9 cellular contexts compared by ENCODE assay signal in genomic region chrX:43973249-43973672, GRCh38. TPM values are rescaled to one million over a fixed set of nuclear protein-coding genes. Genes with fewer than 3 reads are reported as not detected.
DNase-seq lines count a peak whose midpoint lies in the region; ATAC-seq and TF ChIP-seq lines count a peak whose summit lies in the region.
"Had no signal": no experiment of that assay in that cellular context is flagged by ENCODE, and none has a peak within 500 bp of the region (broad histone marks: within the 10 kb centered on the region; RNA-seq: fewer than 3 reads in every experiment).

A gene with protein sequence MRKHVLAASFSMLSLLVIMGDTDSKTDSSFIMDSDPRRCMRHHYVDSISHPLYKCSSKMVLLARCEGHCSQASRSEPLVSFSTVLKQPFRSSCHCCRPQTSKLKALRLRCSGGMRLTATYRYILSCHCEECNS (minus strand): TSS chrX:43973390. CDS start chrX:43958645, 14,745 bp downstream.

- peaks cover 39% of the 10 kb centered on the region for H3K27me3 Mint-ChIP-seq in endodermal cell (ENCODE audit: insufficient read depth)
- H3K27me3 Mint-ChIP-seq in natural killer cell treated with Interleukin-12 subunit alpha and Interleukin-12 subunit beta and Interleukin-15 and Interleukin-18, amount 100 ng/mL, for 72 hours = peaks cover 19 to 44% of the 10 kb centered on the region in 2 donors

- H3K9me3 Mint-ChIP-seq in endodermal cell = peaks cover 71% of the 10 kb centered on the region
- H3K9me3 Mint-ChIP-seq in natural killer cell treated with Interleukin-12 subunit alpha and Interleukin-12 subunit beta and Interleukin-15 and Interleukin-18, amount 100 ng/mL, for 72 hours = no peaks in the 10 kb centered on the region

- H3K27me3 ChIP-seq in AG04450 (ENCODE audit: control insufficient read depth, insufficient read depth, low read length) (no peaks in the 10 kb centered on the region), endodermal cell (ENCODE audit: control insufficient read depth, insufficient read depth, low read length, poor library complexity, severe bottlenecking) (peaks cover 29% of the 10 kb centered on the region)

- H3K9me3 ChIP-seq in AG04450 (ENCODE audit: control insufficient read depth, insufficient read depth, low read length) (no peaks in the 10 kb centered on the region), endodermal cell (ENCODE audit: control insufficient read depth, low read length) (no peaks in the 10 kb centered on the region)

- DNase-seq in AG04450 (ENCODE audit: low read depth, low spot score) (no peak), M059J (ENCODE audit: low read depth) (peak; percentile 55), endodermal cell (peak; percentile 43), NCI-H1436 treated with DMSO at 0.1 percent for 48 hours (lab: John Stamatoyannopoulos, UW) (no peak)
- no peak for DNase-seq in natural killer cell treated with Interleukin-12 subunit alpha and Interleukin-12 subunit beta and Interleukin-15 and Interleukin-18, amount 100 ng/mL, for 72 hours (ENCODE audit: low spot score)
- DNase-seq in activated CD8-positive, alpha-beta memory T cell treated with anti-CD3 and anti-CD28 coated beads, Interleukin-2, amount 50 U/mL, for 4 hours = no peak

- H3K4me3 ChIP-seq in AG04450 (ENCODE audit: low read depth, low read length) (peak within 1 kb of the TSS; percentile 56), endodermal cell (ENCODE audit: low read length) (no peak within 1 kb of the TSS)

- POLR2A ChIA-PET in AG04450 (lab: Yijun Ruan, JAX) = no interaction called here

- H3K27ac ChIP-seq in AG04450 (ENCODE audit: low read depth, low read length) = no peak within 1 kb of the TSS
- H3K27ac ChIP-seq in endodermal cell (ENCODE audit: low read depth, low read length) = no peak within 1 kb of the TSS
- H3K27ac ChIP-seq: KMS-11 had no signal

- ATAC-seq in natural killer cell treated with Interleukin-12 subunit alpha and Interleukin-12 subunit beta and Interleukin-15 and Interleukin-18, amount 100 ng/mL, for 72 hours = no peak
- ATAC-seq in HG03460 (IDR thresholded peaks at IDR 0.05; ENCODE audit: unreplicated experiment) (no peak), HG02798 (IDR thresholded peaks at IDR 0.05; ENCODE audit: poor library complexity, unreplicated experiment) (no peak)

- peaks cover 20% of the 10 kb centered on the region for H3K4me1 Mint-ChIP-seq in endodermal cell
- H3K4me1 Mint-ChIP-seq in natural killer cell treated with Interleukin-12 subunit alpha and Interleukin-12 subunit beta and Interleukin-15 and Interleukin-18, amount 100 ng/mL, for 72 hours (ENCODE audit: low read depth in 2 of 2) = peaks cover 5 to 8% of the 10 kb centered on the region in 2 donors

- WGBS in endodermal cell (ENCODE audit: insufficient coverage in 1 of 2, insufficient read length in 1 of 2), 2 experiments = 5% methylated on average over 16 of the region's 16 CpGs; no CpG with 5 or more reads in 1 of the 2 experiments

- CTCF ChIA-PET in AG04450 (lab: Charles Lee) = interaction anchor here (1.9 kb wide), 1 partner anchor 15 kb away, joined by 8 read pairs; no protein-coding TSS in a partner anchor

- no peaks in the 10 kb centered on the region for H3K4me1 ChIP-seq in endodermal cell (ENCODE audit: control insufficient read depth, insufficient read depth, low read length)

- no peaks in the 10 kb centered on the region for H3K36me3 ChIP-seq in endodermal cell (ENCODE audit: control insufficient read depth, insufficient read depth, low read length)

- H3K9ac ChIP-seq in endodermal cell (ENCODE audit: extremely low read depth, low read length, poor library complexity, severe bottlenecking) = no peak within 1 kb of the TSS
- H3K9ac ChIP-seq: KMS-11 had no signal

- H3K4me3 Mint-ChIP-seq in endodermal cell = peak within 1 kb of the TSS; percentile 37
- H3K4me3 Mint-ChIP-seq in natural killer cell treated with Interleukin-12 subunit alpha and Interleukin-12 subunit beta and Interleukin-15 and Interleukin-18, amount 100 ng/mL, for 72 hours = peak within 1 kb of the TSS; percentile 65

- TF ChIP-seq CTCF in AG04450 (IDR thresholded peaks at IDR 0.05; ENCODE audit: low read depth, low read length) (no peak), endodermal cell (conservative IDR thresholded peaks at IDR 0.05) (no peak)

- no peaks in the 10 kb centered on the region for H3K36me3 Mint-ChIP-seq in endodermal cell (ENCODE audit: low read depth)
- no peaks in the 10 kb centered on the region for H3K36me3 Mint-ChIP-seq in natural killer cell treated with Interleukin-12 subunit alpha and Interleukin-12 subunit beta and Interleukin-15 and Interleukin-18, amount 100 ng/mL, for 72 hours

- no peak within 1 kb of the TSS for H3K27ac Mint-ChIP-seq in endodermal cell
- no peak within 1 kb of the TSS for H3K27ac Mint-ChIP-seq in natural killer cell treated with Interleukin-12 subunit alpha and Interleukin-12 subunit beta and Interleukin-15 and Interleukin-18, amount 100 ng/mL, for 72 hours

RNA-seq across cellular contexts. Expression of the gene that starts here (rescaled TPM):
- 0.21 and 0.22 TPM in 2 replicates for polyA plus RNA-seq in AG04450 (2011; rRNA removed)
- polyA minus RNA-seq in AG04450 (2011; rRNA and poly(A)+ RNA removed) = 0.22 and 0.41 TPM in 2 replicates
- 29.2 and 39.7 TPM in 2 replicates for total RNA-seq in M059J (2014; rRNA removed; shearing (Covaris generic))
- total RNA-seq in endodermal cell = not detected
- polyA plus RNA-seq in endodermal cell (2013, experiment 1 of 2) = 2.2 TPM
- 1.6 TPM for polyA plus RNA-seq in endodermal cell (2013, experiment 2 of 2)
- not detected for total RNA-seq in natural killer cell treated with Interleukin-12 subunit alpha and Interleukin-12 subunit beta and Interleukin-15 and Interleukin-18, amount 100 ng/mL, for 72 hours

Comparison
In these comparisons a context has a peak if more than half of its experiments do, and no peak if none do; other contexts are left out.
1. RNA of the gene that starts here (total RNA-seq): 29.2 to 39.7 TPM in M059J; not detected in endodermal cell and not detected in natural killer cell treated with Interleukin-12 subunit alpha and Interleukin-12 subunit beta and Interleukin-15 and Interleukin-18, amount 100 ng/mL, for 72 hours; every median in the first group is over 10 times any median in the second.
2. DNase-seq: peak in M059J (single experiment) and endodermal cell (single experiment); none in AG04450 (single experiment), natural killer cell treated with Interleukin-12 subunit alpha and Interleukin-12 subunit beta and Interleukin-15 and Interleukin-18, amount 100 ng/mL, for 72 hours (single experiment), NCI-H1436 treated with DMSO at 0.1 percent for 48 hours (single experiment) and activated CD8-positive, alpha-beta memory T cell treated with anti-CD3 and anti-CD28 coated beads, Interleukin-2, amount 50 U/mL, for 4 hours (single experiment).